16 cellular contexts compared by ENCODE assay signal in genomic region chr5:32627219-32627880, GRCh38. TPM values are rescaled to one million over a fixed set of nuclear protein-coding genes. Genes with fewer than 3 reads are reported as not detected.
DNase-seq lines count a peak whose midpoint lies in the region; ATAC-seq and TF ChIP-seq lines count a peak whose summit lies in the region.
"Had no signal": no experiment of that assay in that cellular context is flagged by ENCODE, and none has a peak within 500 bp of the region (broad histone marks: within the 10 kb centered on the region; RNA-seq: fewer than 3 reads in every experiment).

No MANE protein-coding gene starts in this region.

- no peaks in the 10 kb centered on the region for H4K20me1 ChIP-seq in osteoblast (ENCODE audit: insufficient read depth, low read length)
- H4K20me1 ChIP-seq: BLaER1 treated with 17β-estradiol and CSF1 and Interleukin-3, amounts not matched to agents 10 nM and 100 nM had no signal

- no peaks in the 10 kb centered on the region for H3K9me3 ChIP-seq in osteoblast (ENCODE audit: low read depth, low read length)
- H3K9me3 ChIP-seq: A549; BLaER1 treated with 17β-estradiol and CSF1 and Interleukin-3, amounts not matched to agents 10 nM and 100 nM had no signal

- DNase-seq in AG10803 (ENCODE audit: low read depth), result peak; percentile 24
- peak; percentile 39 for DNase-seq in choroid plexus epithelial cell (ENCODE audit: low read depth)
- peak; percentile 52 for DNase-seq in osteoblast (ENCODE audit: insufficient read length, low spot score, missing footprints)
- no peak for DNase-seq in hippocampal formation (lab: John Stamatoyannopoulos, UW)
- no peak for DNase-seq in GM10266 (ENCODE audit: extremely low spot score)
- DNase-seq: CD8-positive, alpha-beta T cell; HFFc6; NCI-H1417 treated with DMSO at 0.1 percent for 48 hours; NCI-H187 treated with DMSO at 0.1 percent for 48 hours; NCI-H524 treated with DMSO at 0.1 percent for 48 hours; RPMI8226; SIG-M5 had no signal

- peaks cover 11% of the 10 kb centered on the region for H3K4me1 ChIP-seq in osteoblast (ENCODE audit: insufficient read depth, low read length)

- H3K27me3 ChIP-seq in osteoblast (ENCODE audit: insufficient read depth, low read length), result no peaks in the 10 kb centered on the region
- H3K27me3 ChIP-seq: BLaER1 treated with 17β-estradiol and CSF1 and Interleukin-3, amounts not matched to agents 10 nM and 100 nM had no signal

- H3K4me3 ChIP-seq in AG10803 (ENCODE audit: low read length) (no peak overlapping the region), choroid plexus epithelial cell (ENCODE audit: low read depth, low read length) (no peak overlapping the region), osteoblast (ENCODE audit: insufficient read depth, low read length) (no peak overlapping the region)
- H3K4me3 ChIP-seq: A549; BLaER1 treated with 17β-estradiol and CSF1 and Interleukin-3, amounts not matched to agents 10 nM and 100 nM had no signal

- no peak overlapping the region for H2AFZ ChIP-seq in osteoblast (ENCODE audit: low read length)

- no peak for TF ChIP-seq RAD21 in Ishikawa (IDR thresholded peaks at IDR 0.05; ENCODE audit: low read depth)

- no peak for ATAC-seq in GM19395 (IDR thresholded peaks at IDR 0.05; ENCODE audit: unreplicated experiment)
- ATAC-seq: CD8-positive, alpha-beta T cell had no signal

- TF ChIP-seq EP300 in Ishikawa (IDR thresholded peaks at IDR 0.05; ENCODE audit: borderline replicate concordance), result no peak

- H3K79me2 ChIP-seq in osteoblast (ENCODE audit: insufficient read depth, low read length), result no peaks in the 10 kb centered on the region

- no peaks in the 10 kb centered on the region for H3K36me3 ChIP-seq in osteoblast (ENCODE audit: insufficient read depth, low read length)
- H3K36me3 ChIP-seq: BLaER1 treated with 17β-estradiol and CSF1 and Interleukin-3, amounts not matched to agents 10 nM and 100 nM had no signal

- TF ChIP-seq CTCF in AG10803 (conservative IDR thresholded peaks at IDR 0.05; ENCODE audit: low read length) (no peak), choroid plexus epithelial cell (conservative IDR thresholded peaks at IDR 0.05; ENCODE audit: low read depth, low read length) (no peak), osteoblast (IDR thresholded peaks at IDR 0.05; ENCODE audit: extremely low read depth, low read depth, low read length) (no peak), GM10266 (IDR thresholded peaks at IDR 0.05; ENCODE audit: control insufficient read depth, insufficient read depth, low read depth, missing control alignments) (no peak)

- H3K27ac ChIP-seq in osteoblast (ENCODE audit: low read depth, low read length), result no peak overlapping the region
- H3K27ac ChIP-seq: A549; BLaER1 treated with 17β-estradiol and CSF1 and Interleukin-3, amounts not matched to agents 10 nM and 100 nM had no signal

- no peak overlapping the region for H3K4me2 ChIP-seq in osteoblast (ENCODE audit: insufficient read depth, low read length)
- H3K4me2 ChIP-seq: A549; BLaER1 treated with 17β-estradiol and CSF1 and Interleukin-3, amounts not matched to agents 10 nM and 100 nM had no signal

TF ChIP-seq in Ishikawa, 13 proteins besides CTCF, POLR2A, EP300 and RAD21:
- TF ChIP-seq TEAD4 (IDR thresholded peaks at IDR 0.05) (no peak), REST (IDR thresholded peaks at IDR 0.05; ENCODE audit: low read depth) (peak; percentile 50; the same call in 1 of the 2 replicates)

RNA-seq across cellular contexts. Expression of gene SUB1, which starts 42.0 kb away (rescaled TPM):
- total RNA-seq in osteoblast, result 101 and 115 TPM in 2 replicates

Comparison
In these comparisons a context has a peak if more than half of its experiments do, and no peak if none do; other contexts are left out.
1. DNase-seq: peak in AG10803 (single experiment), choroid plexus epithelial cell (single experiment) and osteoblast (single experiment); none in hippocampal formation (0 of 2) and GM10266 (single experiment).